20 cellular contexts compared by ENCODE assay signal in the genomic region with DNA sequence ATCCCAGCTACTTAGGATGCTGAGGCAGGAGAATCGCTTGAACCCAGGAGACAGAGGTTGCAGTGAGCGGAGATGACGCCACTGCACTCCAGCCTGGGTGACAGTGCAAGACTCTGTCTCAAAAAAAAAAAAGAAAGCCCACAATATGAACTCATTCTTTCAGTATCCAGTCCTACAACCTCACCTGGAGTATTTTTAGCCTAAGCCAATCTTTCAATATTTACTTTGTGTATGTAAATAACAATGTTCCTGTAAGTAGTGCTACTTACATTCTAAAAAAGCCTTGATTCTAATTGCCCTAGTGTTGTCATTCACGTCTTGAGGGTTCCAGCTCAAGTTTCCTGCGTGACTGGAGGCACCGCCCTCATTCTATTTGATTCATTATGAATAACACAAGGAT.
DNase-seq lines count a peak whose midpoint lies in the region; ATAC-seq and TF ChIP-seq lines count a peak whose summit lies in the region.
"Had no signal": no experiment of that assay in that cellular context is flagged by ENCODE, and none has a peak within 500 bp of the region (broad histone marks: within the 10 kb centered on the region; RNA-seq: fewer than 3 reads in every experiment).

No MANE protein-coding gene starts in this region.

- H3K4me3 Mint-ChIP-seq in progenitor cell of endocrine pancreas (ENCODE audit: low read depth) = no peak overlapping the region
- H3K4me3 Mint-ChIP-seq: brain, natural killer cell had no signal

- TF ChIP-seq CTCF in VCaP (conservative IDR thresholded peaks at IDR 0.05) (no peak), progenitor cell of endocrine pancreas (IDR thresholded peaks at IDR 0.05; ENCODE audit: unreplicated experiment) (no peak)

- H3K9me3 Mint-ChIP-seq in progenitor cell of endocrine pancreas (ENCODE audit: low read depth) = no peaks in the 10 kb centered on the region
- H3K9me3 Mint-ChIP-seq: brain, natural killer cell had no signal

- H3K36me3 Mint-ChIP-seq in progenitor cell of endocrine pancreas (ENCODE audit: insufficient read depth) = no peaks in the 10 kb centered on the region
- H3K36me3 Mint-ChIP-seq: brain, natural killer cell had no signal

- H3K27ac ChIP-seq in VCaP = peak overlapping the region; percentile 90
- H3K27ac ChIP-seq: gastrocnemius medialis, SJCRH30 had no signal

- no peak for ATAC-seq in GM21529 (IDR thresholded peaks at IDR 0.05; ENCODE audit: unreplicated experiment)
- ATAC-seq: gastrocnemius medialis, natural killer cell had no signal

- H3K27me3 Mint-ChIP-seq in progenitor cell of endocrine pancreas = no peaks in the 10 kb centered on the region
- H3K27me3 Mint-ChIP-seq: brain had no signal

- H3K4me1 Mint-ChIP-seq in progenitor cell of endocrine pancreas (ENCODE audit: low read depth) = peaks cover 6% of the 10 kb centered on the region
- H3K4me1 Mint-ChIP-seq: natural killer cell had no signal

- peak overlapping the region; percentile 41 for H3K27ac Mint-ChIP-seq in progenitor cell of endocrine pancreas
- H3K27ac Mint-ChIP-seq: brain, natural killer cell had no signal

- DNase-seq in NCI-H2081 (lab: John Stamatoyannopoulos, UW) = peak; percentile 2 to 44
- no peak for DNase-seq in NCI-H2081 treated with DMSO at 0.1 percent for 48 hours (lab: John Stamatoyannopoulos, UW)
- peak; percentile 10 for DNase-seq in NCI-H187 treated with DMSO at 0.1 percent for 48 hours (lab: John Stamatoyannopoulos, UW)
- DNase-seq in progenitor cell of endocrine pancreas (ENCODE audit: low spot score, unreplicated experiment) = no peak
- no peak for DNase-seq in retina
- no peak for DNase-seq in NCI-H226
- DNase-seq: activated CD4-positive, CD25-positive, alpha-beta regulatory T cell treated with anti-CD3 and anti-CD28 coated beads, Interleukin-2, amount 50 U/mL, for 72 hours; activated naive CD4-positive, alpha-beta T cell treated with anti-CD3 and anti-CD28 coated beads, Interleukin-2, amount 50 U/mL, for 16 hours; C1 segment of cervical spinal cord; EL; gastrocnemius medialis; natural killer cell; NCI-H1694; SJCRH30; stimulated activated naive CD4-positive, alpha-beta T cell treated with Interleukin-2 at 50 U/mL for 16 hours; T-helper 2 cell; trophoblast cell had no signal

Comparison
In these comparisons a context has a peak if more than half of its experiments do, and no peak if none do; other contexts are left out.
1. DNase-seq: peak in NCI-H2081 (2 of 2) and NCI-H187 treated with DMSO at 0.1 percent for 48 hours (single experiment); none in NCI-H2081 treated with DMSO at 0.1 percent for 48 hours (single experiment), progenitor cell of endocrine pancreas (single experiment), retina (single experiment) and NCI-H226 (single experiment).